ENCODE assay signal across 9 cellular contexts in genomic region chr3:37163262-37164020, GRCh38. TPM values are rescaled to one million over a fixed set of nuclear protein-coding genes. Genes with fewer than 3 reads are reported as not detected.
DNase-seq lines count a peak whose midpoint lies in the region; ATAC-seq and TF ChIP-seq lines count a peak whose summit lies in the region.
"Had no signal": no experiment of that assay in that cellular context is flagged by ENCODE, and none has a peak within 500 bp of the region (broad histone marks: within the 10 kb centered on the region; RNA-seq: fewer than 3 reads in every experiment).

No MANE protein-coding gene starts in this region.

- H3K9me3 ChIP-seq in mesodermal cell (ENCODE audit: control insufficient read depth, low read length) = no peaks in the 10 kb centered on the region

- no peaks in the 10 kb centered on the region for H3K36me3 ChIP-seq in GM06990 (ENCODE audit: control insufficient read depth, insufficient read depth, low read length)
- peaks cover 26% of the 10 kb centered on the region for H3K36me3 ChIP-seq in mesodermal cell (ENCODE audit: control insufficient read depth, insufficient read depth, low read length)

- POLR2A ChIA-PET in activated CD8-positive, alpha-beta T cell treated with anti-CD3 and anti-CD28 coated beads for 36 hours (lab: Charles Lee) = interaction anchor here (1.3 kb wide), 1 partner anchor 49 kb away, joined by 3 read pairs; no protein-coding TSS in a partner anchor

- H3K4me3 Mint-ChIP-seq in activated CD8-positive, alpha-beta T cell treated with anti-CD3 and anti-CD28 coated beads for 36 hours = no peak overlapping the region

- H3K27ac ChIP-seq in mesodermal cell (ENCODE audit: low read depth, low read length, severe bottlenecking) (peak overlapping the region; percentile 90), dorsolateral prefrontal cortex (peak overlapping the region in 4 of 59 donors; percentile 4 to 33 (median 20))
- H3K27ac ChIP-seq: KMS-11 had no signal

- CTCF ChIA-PET in activated CD8-positive, alpha-beta T cell treated with anti-CD3 and anti-CD28 coated beads for 36 hours (lab: Charles Lee) = interaction anchor here (0.9 to 1.3 kb wide), 3 partner anchors 10 to 71 kb away, joined by 3 to 5 read pairs (median 3); partner anchors contain the start of gene LRRFIP2

- H3K36me3 Mint-ChIP-seq in activated CD8-positive, alpha-beta T cell treated with anti-CD3 and anti-CD28 coated beads for 36 hours (ENCODE audit: low read depth) = peaks cover 14% of the 10 kb centered on the region

- ATAC-seq in HG02678 (IDR thresholded peaks at IDR 0.05; ENCODE audit: unreplicated experiment) = peak; percentile 40
- peak; percentile 82 for ATAC-seq in activated CD8-positive, alpha-beta T cell treated with anti-CD3 and anti-CD28 coated beads for 36 hours

- 41 to 54% methylated on average over 3 of the region's 3 CpGs for WGBS in mesodermal cell (ENCODE audit: insufficient coverage in 2 of 2), 2 experiments

- DNase-seq in GM06990 (ENCODE audit: extremely low read depth, insufficient read length) (no peak), cerebellar cortex (ENCODE audit: low spot score) (no peak), SIG-M5 treated with dmso at 0.1 percent for 504 hours (lab: John Stamatoyannopoulos, UW; ENCODE audit: unreplicated experiment) (no peak), dorsolateral prefrontal cortex (no peak)
- peak; percentile 67 for DNase-seq in activated CD8-positive, alpha-beta T cell treated with anti-CD3 and anti-CD28 coated beads for 36 hours
- DNase-seq in NK-92 treated with Interleukin-12 subunit alpha and Interleukin-12 subunit beta, amount 100 ng/mL, for 24 hours (lab: John Stamatoyannopoulos, UW) = no peak

- peak overlapping the region; percentile 11; the same call in 1 of the 2 replicates for H3K4me3 ChIP-seq in GM06990 (replicated peaks; ENCODE audit: low read depth, low read length)
- H3K4me3 ChIP-seq in mesodermal cell (ENCODE audit: extremely low read depth, insufficient read depth, low read length, poor library complexity, severe bottlenecking) = no peak overlapping the region
- no peak overlapping the region for H3K4me3 ChIP-seq in dorsolateral prefrontal cortex

- H3K27me3 Mint-ChIP-seq in activated CD8-positive, alpha-beta T cell treated with anti-CD3 and anti-CD28 coated beads for 36 hours = no peaks in the 10 kb centered on the region

- no peaks in the 10 kb centered on the region for H3K9me3 Mint-ChIP-seq in activated CD8-positive, alpha-beta T cell treated with anti-CD3 and anti-CD28 coated beads for 36 hours

- peak overlapping the region; percentile 86 for H3K27ac Mint-ChIP-seq in activated CD8-positive, alpha-beta T cell treated with anti-CD3 and anti-CD28 coated beads for 36 hours

- peaks cover 18% of the 10 kb centered on the region for H3K4me1 ChIP-seq in mesodermal cell (ENCODE audit: control insufficient read depth, insufficient read depth, low read length, poor library complexity, severe bottlenecking)

- H3K27me3 ChIP-seq in GM06990 (replicated peaks; ENCODE audit: control insufficient read depth, insufficient read depth, low read length) = no peaks in the 10 kb centered on the region
- no peaks in the 10 kb centered on the region for H3K27me3 ChIP-seq in dorsolateral prefrontal cortex

- TF ChIP-seq CTCF in GM06990 (IDR thresholded peaks at IDR 0.05; ENCODE audit: insufficient read depth, low read length, poor library complexity, severe bottlenecking) (no peak), dorsolateral prefrontal cortex (IDR thresholded peaks at IDR 0.05 in 54 of 56, conservative IDR thresholded peaks at IDR 0.05 in 2 of 56; ENCODE audit: low read depth in 1 of 56, partially characterized antibody in 56 of 56) (no peak)
- TF ChIP-seq CTCF in activated CD8-positive, alpha-beta T cell treated with anti-CD3 and anti-CD28 coated beads for 36 hours (IDR thresholded peaks at IDR 0.05) = no peak

- intact Hi-C loops in activated CD8-positive, alpha-beta T cell treated with anti-CD3 and anti-CD28 coated beads for 36 hours (cut with micrococcal nuclease) = no loop called here
- intact Hi-C loops in dorsolateral prefrontal cortex (cut with DNase I) = no loop called here

- peaks cover 37% of the 10 kb centered on the region for H3K4me1 Mint-ChIP-seq in activated CD8-positive, alpha-beta T cell treated with anti-CD3 and anti-CD28 coated beads for 36 hours (ENCODE audit: low read depth)

RNA-seq across cellular contexts. Expression of gene LRRFIP2, which starts 10.9 kb away (rescaled TPM):
- 10 to 100 TPM; 18.7 to 23.1 TPM for total RNA-seq in activated CD8-positive, alpha-beta T cell treated with anti-CD3 and anti-CD28 coated beads for 36 hours
- polyA plus RNA-seq in mesodermal cell (2013, experiment 1 of 2) = 34.4 TPM
- 39.8 TPM for polyA plus RNA-seq in mesodermal cell (2013, experiment 2 of 2)
- total RNA-seq in dorsolateral prefrontal cortex = 100 to 1,000 TPM in 21 of 120 experiments, 10 to 100 TPM in 99; 63.9 to 133 (median 88.6) TPM
